8 cellular contexts compared by ENCODE assay signal in genomic region chr16:69441030-69441429, GRCh38. TPM values are rescaled to one million over a fixed set of nuclear protein-coding genes. Genes with fewer than 3 reads are reported as not detected.
DNase-seq lines count a peak whose midpoint lies in the region; ATAC-seq and TF ChIP-seq lines count a peak whose summit lies in the region.
"Not testable (repeated sequence)": the region's sequence is repeated elsewhere in the genome, so short reads cannot be mapped to it uniquely, and the experiment has no call there.

No MANE protein-coding gene starts in this region.

- not testable (repeated sequence) for H3K4me3 Mint-ChIP-seq in CD4-positive, alpha-beta T cell; T-cell; activated naive CD8-positive, alpha-beta T cell; effector memory CD8-positive, alpha-beta T cell; mesothelial cell of epicardium; natural killer cell; stimulated activated effector memory CD8-positive, alpha-beta T cell treated with anti-CD3 and anti-CD28 coated beads, Interleukin-12 subunit alpha, Interleukin-12 subunit beta, amount 100 ng/mL, for 72 hours

- peak overlapping the region; percentile 26; the same call in 1 of the 2 replicates for H3K4me2 ChIP-seq in HCT116 (ENCODE audit: low read length)

- CTCF ChIA-PET in CD4-positive, alpha-beta T cell (lab: Charles Lee); HCT116 (lab: Charles Lee); T-cell (lab: Charles Lee): not testable (repeated sequence)

- not testable (repeated sequence) for H3K9ac ChIP-seq in HCT116 (ENCODE audit: low read length)

- H3K27ac ChIP-seq in CD4-positive, alpha-beta T cell (ENCODE audit: low read depth, low read length): not testable (repeated sequence)
- peak overlapping the region; percentile 57 for H3K27ac ChIP-seq in HCT116 (ENCODE audit: low read depth, low read length)

- not testable (repeated sequence) for H4K20me1 ChIP-seq in HCT116 (ENCODE audit: insufficient read depth)

- not testable (repeated sequence) for TF ChIP-seq CTCF in CD4-positive, alpha-beta T cell (IDR thresholded peaks at IDR 0.05); HCT116 (IDR thresholded peaks at IDR 0.05 in 2 of 3, conservative IDR thresholded peaks at IDR 0.05 in 1 of 3; ENCODE audit: borderline replicate concordance in 1 of 3, insufficient read depth in 1 of 3, low read depth in 2 of 3, low read length in 2 of 3); mesothelial cell of epicardium (IDR thresholded peaks at IDR 0.05; ENCODE audit: unreplicated experiment); natural killer cell (IDR thresholded peaks at IDR 0.05)

- H3K9me3 Mint-ChIP-seq in CD4-positive, alpha-beta T cell; T-cell; activated naive CD8-positive, alpha-beta T cell (ENCODE audit: low read depth); effector memory CD8-positive, alpha-beta T cell; mesothelial cell of epicardium; natural killer cell; stimulated activated effector memory CD8-positive, alpha-beta T cell treated with anti-CD3 and anti-CD28 coated beads, Interleukin-12 subunit alpha, Interleukin-12 subunit beta, amount 100 ng/mL, for 72 hours: not testable (repeated sequence)

- H3K36me3 ChIP-seq in HCT116 (ENCODE audit: control insufficient read depth in 1 of 2, insufficient read depth in 2 of 2, low read length in 2 of 2): peaks cover 18 to 23% of the 10 kb centered on the region in 2 experiments; a peak in 3 of 4 replicates

- TF ChIP-seq RAD21 in HCT116 (IDR thresholded peaks at IDR 0.05; ENCODE audit: low read depth): not testable (repeated sequence)

- H3K79me2 ChIP-seq in HCT116 (ENCODE audit: insufficient read depth, low read length): peaks cover 100% of the 10 kb centered on the region

- H3K4me3 ChIP-seq in HCT116 (replicated peaks in 1 of 2; ENCODE audit: low read depth in 1 of 2, low read length in 2 of 2): not testable (repeated sequence)

- not testable (repeated sequence) for H2AFZ ChIP-seq in HCT116 (ENCODE audit: low read depth, low read length, poor library complexity, severe bottlenecking)

- H3K4me1 ChIP-seq in HCT116 (ENCODE audit: control insufficient read depth in 1 of 2, insufficient read depth in 2 of 2, low read length in 2 of 2): peaks cover 82 to 93% of the 10 kb centered on the region in 2 experiments

- not testable (repeated sequence) for H3K27me3 ChIP-seq in CD4-positive, alpha-beta T cell (ENCODE audit: control insufficient read depth, insufficient read depth, low read length); HCT116 (ENCODE audit: insufficient read depth, low read length)

- H3K27me3 Mint-ChIP-seq in CD4-positive, alpha-beta T cell; T-cell; activated naive CD8-positive, alpha-beta T cell; effector memory CD8-positive, alpha-beta T cell; mesothelial cell of epicardium (ENCODE audit: low read depth); natural killer cell (ENCODE audit: low read depth in 2 of 2): not testable (repeated sequence)

- peaks cover 47% of the 10 kb centered on the region for H3K36me3 Mint-ChIP-seq in CD4-positive, alpha-beta T cell (ENCODE audit: low read depth)
- H3K36me3 Mint-ChIP-seq in T-cell: peaks cover 19% of the 10 kb centered on the region
- H3K36me3 Mint-ChIP-seq in activated naive CD8-positive, alpha-beta T cell: peaks cover 11% of the 10 kb centered on the region
- H3K36me3 Mint-ChIP-seq in effector memory CD8-positive, alpha-beta T cell (ENCODE audit: insufficient read depth); natural killer cell: not testable (repeated sequence)
- H3K36me3 Mint-ChIP-seq in mesothelial cell of epicardium: peaks cover 17% of the 10 kb centered on the region
- peaks cover 21% of the 10 kb centered on the region for H3K36me3 Mint-ChIP-seq in stimulated activated effector memory CD8-positive, alpha-beta T cell treated with anti-CD3 and anti-CD28 coated beads, Interleukin-12 subunit alpha, Interleukin-12 subunit beta, amount 100 ng/mL, for 72 hours

- not testable (repeated sequence) for ATAC-seq in CD4-positive, alpha-beta T cell (ENCODE audit: poor library complexity); HCT116; T-cell (replicated peaks in 1 of 4); effector memory CD8-positive, alpha-beta T cell (replicated peaks); natural killer cell; stimulated activated effector memory CD8-positive, alpha-beta T cell treated with anti-CD3 and anti-CD28 coated beads, Interleukin-12 subunit alpha, Interleukin-12 subunit beta, amount 100 ng/mL, for 72 hours

- RAD21 ChIA-PET in HCT116 (lab: Charles Lee; ENCODE audit: low non-redundant PET in 1 of 2, low total read pairs in 2 of 2, uncharacterized antibody in 2 of 2, unreplicated experiment in 2 of 2): not testable (repeated sequence)

- not testable (repeated sequence) for DNase-seq in CD4-positive, alpha-beta T cell; HCT116 (ENCODE audit: low read depth, low spot score); T-cell; effector memory CD8-positive, alpha-beta T cell; mesothelial cell of epicardium (ENCODE audit: low spot score in 2 of 2, unreplicated experiment in 2 of 2); natural killer cell; stimulated activated effector memory CD8-positive, alpha-beta T cell treated with anti-CD3 and anti-CD28 coated beads, Interleukin-12 subunit alpha, Interleukin-12 subunit beta, amount 100 ng/mL, for 72 hours (ENCODE audit: low spot score in 2 of 2)

- not testable (repeated sequence) for BruUV-seq in HCT116 (replicated peaks; lab: Mats Ljungman, UMichigan)

- not testable (repeated sequence) for TF ChIP-seq POLR2A in HCT116 (IDR thresholded peaks at IDR 0.05; ENCODE audit: borderline replicate concordance, extremely low read depth, insufficient read depth, insufficient read length)

- intact Hi-C loops in CD4-positive, alpha-beta T cell (cut with DNase I, micrococcal nuclease); HCT116 (cut with micrococcal nuclease); natural killer cell (cut with micrococcal nuclease): not testable (repeated sequence)

- H3K9me3 ChIP-seq in CD4-positive, alpha-beta T cell (ENCODE audit: control insufficient read depth, low read length); HCT116 (ENCODE audit: control insufficient read depth in 1 of 2, insufficient read depth in 1 of 2, low read depth in 1 of 2, low read length in 2 of 2): not testable (repeated sequence)

- not testable (repeated sequence) for H3K9me2 ChIP-seq in HCT116 (ENCODE audit: insufficient read depth)

- H3K27ac Mint-ChIP-seq in CD4-positive, alpha-beta T cell: peak overlapping the region; percentile 12
- peak overlapping the region; percentile 39 to 78 for H3K27ac Mint-ChIP-seq in T-cell
- H3K27ac Mint-ChIP-seq in activated naive CD8-positive, alpha-beta T cell: peak overlapping the region; percentile 46
- peak overlapping the region; percentile 19 to 76 for H3K27ac Mint-ChIP-seq in effector memory CD8-positive, alpha-beta T cell
- H3K27ac Mint-ChIP-seq in mesothelial cell of epicardium: peak overlapping the region; percentile 86
- peak overlapping the region; percentile 79 to 82 for H3K27ac Mint-ChIP-seq in natural killer cell
- H3K27ac Mint-ChIP-seq in stimulated activated effector memory CD8-positive, alpha-beta T cell treated with anti-CD3 and anti-CD28 coated beads, Interleukin-12 subunit alpha, Interleukin-12 subunit beta, amount 100 ng/mL, for 72 hours: peak overlapping the region; percentile 45

- H3K4me1 Mint-ChIP-seq in CD4-positive, alpha-beta T cell (ENCODE audit: low read depth): peaks cover 66% of the 10 kb centered on the region
- peaks cover 63 to 67% (median 66%) of the 10 kb centered on the region in 3 donors for H3K4me1 Mint-ChIP-seq in T-cell
- peaks cover 66% of the 10 kb centered on the region for H3K4me1 Mint-ChIP-seq in activated naive CD8-positive, alpha-beta T cell (ENCODE audit: low read depth)
- peaks cover 21 to 57% of the 10 kb centered on the region in 2 donors for H3K4me1 Mint-ChIP-seq in effector memory CD8-positive, alpha-beta T cell (ENCODE audit: low read depth in 2 of 2)
- H3K4me1 Mint-ChIP-seq in mesothelial cell of epicardium: peaks cover 38% of the 10 kb centered on the region
- H3K4me1 Mint-ChIP-seq in natural killer cell: peaks cover 46 to 63% of the 10 kb centered on the region in 2 donors
- H3K4me1 Mint-ChIP-seq in stimulated activated effector memory CD8-positive, alpha-beta T cell treated with anti-CD3 and anti-CD28 coated beads, Interleukin-12 subunit alpha, Interleukin-12 subunit beta, amount 100 ng/mL, for 72 hours: peaks cover 49% of the 10 kb centered on the region

- POLR2A ChIA-PET in CD4-positive, alpha-beta T cell (lab: Charles Lee); HCT116 (lab: Charles Lee): not testable (repeated sequence)
- POLR2A ChIA-PET in T-cell (lab: Charles Lee): interaction anchor here (0.6 to 0.7 kb wide), 3 partner anchors 37 to 211 kb away, joined by 4 to 11 read pairs (median 6); no protein-coding TSS in a partner anchor

RNA-seq across cellular contexts. Expression of gene CYB5B, which starts 16.6 kb away (rescaled TPM):
- 10 to 100 TPM; 16.0 to 18.3 TPM for total RNA-seq in CD4-positive, alpha-beta T cell
- total RNA-seq in HCT116 (2021; ENCODE audit: unreplicated experiment) (689 TPM), T-cell (10 to 100 TPM; 42.9 to 62.0 (median 54.4) TPM), mesothelial cell of epicardium (96.6 to 102 TPM (median 101 TPM) in 3 replicates), natural killer cell (100 to 1,000 TPM in 1 of 3 donors, 10 to 100 TPM in 2; 73.1 to 106 (median 88.4) TPM)
- 259 and 345 TPM in 2 replicates for polyA plus RNA-seq in HCT116 (2012)

RNA-seq across cellular contexts. Expression of gene TERF2, which starts 55.2 kb away (rescaled TPM):
- 10 to 100 TPM; 43.0 to 52.7 TPM for total RNA-seq in CD4-positive, alpha-beta T cell
- total RNA-seq in HCT116 (2021; ENCODE audit: unreplicated experiment) (69.9 TPM), T-cell (10 to 100 TPM; 36.6 to 51.0 (median 47.3) TPM), mesothelial cell of epicardium (36.8 to 42.4 TPM (median 39.2 TPM) in 3 replicates), natural killer cell (10 to 100 TPM; 35.0 to 44.2 (median 36.6) TPM)
- 21.3 and 32.8 TPM in 2 replicates for polyA plus RNA-seq in HCT116 (2012)

Comparison
In these comparisons a context has a peak if more than half of its experiments do, and no peak if none do; other contexts are left out.
1. H3K27ac Mint-ChIP-seq: peak in every context shown above with its lines; median percentile 86 in mesothelial cell of epicardium; 80 in natural killer cell; 58 in T-cell; 48 in effector memory CD8-positive, alpha-beta T cell; 46 in activated naive CD8-positive, alpha-beta T cell; 45 in stimulated activated effector memory CD8-positive, alpha-beta T cell treated with anti-CD3 and anti-CD28 coated beads, Interleukin-12 subunit alpha, Interleukin-12 subunit beta, amount 100 ng/mL, for 72 hours; 12 in CD4-positive, alpha-beta T cell.